ENCODE assay signal across 1 cellular context in the genomic region with DNA sequence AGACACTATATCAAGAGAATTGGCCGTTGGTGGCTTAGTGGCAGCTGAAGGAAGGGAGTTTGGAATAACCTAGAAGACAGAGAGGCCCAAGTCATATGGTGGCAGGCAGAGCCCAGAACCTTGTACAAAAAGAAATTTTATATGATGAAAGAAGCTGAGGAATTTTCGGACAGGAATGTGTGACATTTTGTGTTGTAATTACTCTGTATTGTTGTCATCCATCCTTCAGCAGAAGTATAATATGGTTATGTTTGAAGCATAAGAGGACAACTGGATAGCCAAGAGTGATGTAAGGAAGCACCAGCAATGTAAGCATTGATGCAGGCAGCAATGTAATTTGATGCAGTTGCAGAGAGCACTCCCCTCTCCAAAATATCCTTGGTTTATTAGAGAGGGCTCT.
TF ChIP-seq lines count a peak whose summit lies in the region.

No MANE protein-coding gene starts in this region.

TF ChIP-seq in endothelial cell of umbilical vein, 7 proteins besides CTCF, POLR2A, EP300 and RAD21 (continued from another document):
- TF ChIP-seq POLR2AphosphoS5 (IDR thresholded peaks at IDR 0.05; ENCODE audit: insufficient read depth, low read depth, low read length) = no peak
